Comparison of ENCODE assay signal across 25 cellular contexts in genomic region chr2:240573516-240574385, GRCh38. TPM values are rescaled to one million over a fixed set of nuclear protein-coding genes. Genes with fewer than 3 reads are reported as not detected.
A peak's percentile ranks its signal among the peaks of the same experiment; 100 is the strongest.
DNase-seq lines count a peak whose midpoint lies in the region; ATAC-seq, FAIRE-seq and TF ChIP-seq lines count a peak whose summit lies in the region.
"Had no signal": no experiment of that assay in that cellular context is flagged by ENCODE, and none has a peak within 500 bp of the region (broad histone marks: within the 10 kb centered on the region; RNA-seq: fewer than 3 reads in every experiment).

No MANE protein-coding gene starts in this region.

- no peaks in the 10 kb centered on the region for H3K9me3 ChIP-seq in HepG2 (ENCODE audit: low read length)
- no peaks in the 10 kb centered on the region for H3K9me3 ChIP-seq in upper lobe of right lung
- H3K9me3 ChIP-seq: esophagus muscularis mucosa, HAP-1, upper lobe of left lung had no signal

- no TSS peak for BruUV-seq in HepG2 (replicated peaks; lab: Mats Ljungman, UMichigan)

- H3K27me3 ChIP-seq in HepG2 (ENCODE audit: control insufficient read depth in 1 of 2, insufficient read depth in 2 of 2, low read length in 2 of 2) = no peaks in the 10 kb centered on the region
- no peaks in the 10 kb centered on the region for H3K27me3 ChIP-seq in upper lobe of right lung
- H3K27me3 ChIP-seq: esophagus muscularis mucosa, hepatocyte, upper lobe of left lung had no signal

- 0 out of 4 replicates have a peak, but pooled peaks of 1 of the 2 experiments have one; percentile 2 for TF ChIP-seq POLR2A in HepG2 (IDR thresholded peaks at IDR 0.05; ENCODE audit: insufficient read depth in 1 of 2, low read depth in 2 of 2, low read length in 2 of 2)

- no peak for FAIRE-seq in HepG2 (lab: Jason Lieb, UNC)
- FAIRE-seq: frontal cortex, RCC 7860, small intestine had no signal

- H3K4me1 ChIP-seq in HepG2 (ENCODE audit: insufficient read depth, low read length) (peaks cover 24% of the 10 kb centered on the region), upper lobe of right lung (peaks cover 22% of the 10 kb centered on the region)
- H3K4me1 ChIP-seq: HAP-1 had no signal

- intact Hi-C loops in HepG2 (cut with micrococcal nuclease; ENCODE audit: unreplicated experiment) = no loop called here
- intact Hi-C loops in upper lobe of right lung (cut with DNase I) = no loop called here

- DNase-seq in activated T-cell treated with anti-CD3 and anti-CD28 coated beads, Interleukin-2, amount 50 U/mL, for 1 hour = peak; percentile 15
- no peak for DNase-seq in activated T-cell treated with anti-CD3 and anti-CD28 coated beads for 4 hours
- DNase-seq in HepG2 (ENCODE audit: low spot score) = no peak
- peak; percentile 62 for DNase-seq in upper lobe of right lung
- DNase-seq in T-helper 1 cell = no peak
- DNase-seq: 8988T; activated CD4-positive, alpha-beta T cell treated with anti-CD3 and anti-CD28 coated beads, Interleukin-2, amount 10 ng/mL, durations not matched to agents 24 days and 14 days; activated naive CD4-positive, alpha-beta T cell treated with anti-CD3 and anti-CD28 coated beads for 36 hours; CD8-positive, alpha-beta T cell; DMS 273 treated with DMSO at 0.1 percent for 48 hours; immature natural killer cell; NCI-H187; NCI-H524 treated with DMSO at 0.1 percent for 48 hours; small intestine had no signal

- in situ Hi-C loops in HepG2 (cut with HindIII; ENCODE audit: extremely low pct_ligation_motif_present, low pct_unique_long_range_greater_than_20kb) = loop anchor here (25.0 kb wide), 1 partner anchor 639 kb away; no protein-coding TSS in a partner anchor

- peaks cover 0 to 14% of the 10 kb centered on the region in 2 experiments; a peak in 3 of 5 replicates for H3K36me3 ChIP-seq in HepG2 (replicated peaks in 1 of 2; ENCODE audit: control insufficient read depth in 1 of 2, insufficient read depth in 2 of 2, low read length in 2 of 2)
- peaks cover 56% of the 10 kb centered on the region for H3K36me3 ChIP-seq in upper lobe of right lung

- H3K4me2 ChIP-seq in HepG2 (ENCODE audit: low read depth, low read length) = no peak overlapping the region
- H3K4me2 ChIP-seq: hepatocyte had no signal

- no peak overlapping the region for H2AFZ ChIP-seq in HepG2 (ENCODE audit: low read length)
- H2AFZ ChIP-seq: hepatocyte had no signal

- TF ChIP-seq EP300 in HepG2 (IDR thresholded peaks at IDR 0.05; ENCODE audit: low read depth in 2 of 2, low read length in 2 of 2) (no peak), HepG2 (CRISPR knock-in tag; IDR thresholded peaks at IDR 0.05; ENCODE audit: borderline replicate concordance) (no peak)

- ATAC-seq in HepG2 (no peak), upper lobe of right lung (no peak), GM21423 (IDR thresholded peaks at IDR 0.05; ENCODE audit: unreplicated experiment) (no peak)
- ATAC-seq: CD8-positive, alpha-beta T cell had no signal

- no peak overlapping the region for H3K4me3 ChIP-seq in HepG2 (replicated peaks in 1 of 3; ENCODE audit: insufficient read depth in 1 of 3, low read depth in 2 of 3, low read length in 3 of 3)
- no peak overlapping the region for H3K4me3 ChIP-seq in upper lobe of right lung
- H3K4me3 ChIP-seq: coronary artery, esophagus muscularis mucosa, HAP-1, hepatocyte, SK-N-MC, upper lobe of left lung had no signal

- CTCF ChIA-PET in HepG2 (lab: Yijun Ruan, JAX; ENCODE audit: low intra/inter-chr PET ratio, low total read pairs) = no interaction called here

- TF ChIP-seq RAD21 in HepG2 (CRISPR knock-in tag; IDR thresholded peaks at IDR 0.05) = no peak

- H3K27ac ChIP-seq in HepG2 (ENCODE audit: extremely low read length, insufficient read depth, low read length) (no peak overlapping the region), upper lobe of right lung (no peak overlapping the region)
- H3K27ac ChIP-seq: coronary artery, esophagus muscularis mucosa, hepatocyte, HL-60, SK-N-MC, upper lobe of left lung, VCaP had no signal

- TF ChIP-seq CTCF in HepG2 (CRISPR knock-in tag; IDR thresholded peaks at IDR 0.05) = no peak
- no peak for TF ChIP-seq CTCF in upper lobe of right lung (IDR thresholded peaks at IDR 0.05)

- POLR2A ChIA-PET in HepG2 (lab: Yijun Ruan, JAX) = interaction anchor here (2.8 kb wide), 1 partner anchor 13 kb away, joined by 9 read pairs; the partner anchor contains the start of gene DUSP28

- no peaks in the 10 kb centered on the region; the same call in 1 of the 2 replicates for H4K20me1 ChIP-seq in HepG2 (ENCODE audit: insufficient read depth, low read length)

- no peak overlapping the region for H3K9ac ChIP-seq in HepG2 (ENCODE audit: insufficient read depth, low read depth, low read length)

- WGBS in HepG2 (ENCODE audit: low lambda C conversion rate) = 94% methylated on average over 21 of the region's 37 CpGs

- H3K79me2 ChIP-seq in HepG2 (ENCODE audit: insufficient read depth, low read length) = peaks cover 13% of the 10 kb centered on the region

RNA-seq across cellular contexts. Expression of gene RNPEPL1, which starts 5.5 kb away (rescaled TPM):
- total RNA-seq in HepG2 (2016; rRNA removed; fragmentation: Illumina TruSeq; extraction: Trizol) (13.0 and 27.6 TPM in 2 replicates), upper lobe of right lung (88.6 TPM)
- total RNA-seq in HepG2 (2016; cell fraction: cytosol; rRNA removed; fragmentation: Illumina TruSeq; extraction: Trizol; ENCODE audit: low read depth) = 21.9 and 24.8 TPM in 2 replicates
- 12.9 and 23.2 TPM in 2 replicates for total RNA-seq in HepG2 (2016; cell fraction: insoluble cytoplasmic fraction; rRNA removed; fragmentation: Illumina TruSeq; extraction: Trizol)
- total RNA-seq in HepG2 (2016; cell fraction: membrane; rRNA removed; fragmentation: Illumina TruSeq; extraction: Trizol) = 50.1 and 53.8 TPM in 2 replicates
- 17.5 and 21.9 TPM in 2 replicates for total RNA-seq in HepG2 (2016; cell fraction: nucleus; rRNA removed; fragmentation: Illumina TruSeq; extraction: Trizol)
- 18.0 and 28.8 TPM in 2 replicates for polyA plus RNA-seq in HepG2 (2011; rRNA removed)
- polyA plus RNA-seq in HepG2 (2011; cell fraction: cytosol; rRNA removed) = 20.3 and 26.3 TPM in 2 replicates
- polyA plus RNA-seq in HepG2 (2011; cell fraction: nucleus; rRNA removed) = 94.3 and 114 TPM in 2 replicates
- 37.2 and 56.3 TPM in 2 replicates for polyA plus RNA-seq in HepG2 (2012)
- polyA plus RNA-seq in HepG2 (2016; cell fraction: cytosol; fragmentation: Illumina TruSeq; extraction: Trizol; ENCODE audit: low read depth) = 43.4 and 46.1 TPM in 2 replicates
- 40.1 and 49.6 TPM in 2 replicates for polyA plus RNA-seq in HepG2 (2016; cell fraction: insoluble cytoplasmic fraction; fragmentation: Illumina TruSeq; extraction: Trizol; ENCODE audit: low read depth)
- 85.0 and 102 TPM in 2 replicates for polyA plus RNA-seq in HepG2 (2016; cell fraction: membrane; fragmentation: Illumina TruSeq; extraction: Trizol; ENCODE audit: low read depth)
- polyA plus RNA-seq in HepG2 (2016; cell fraction: nucleus; fragmentation: Illumina TruSeq; extraction: Trizol; ENCODE audit: insufficient read depth, low read depth) = 57.9 and 59.3 TPM in 2 replicates
- 15.3 and 64.5 TPM in 2 replicates for polyA minus RNA-seq in HepG2 (2011; rRNA and poly(A)+ RNA removed; ENCODE audit: low replicate concordance)
- 55.0 and 57.6 TPM in 2 replicates for polyA minus RNA-seq in HepG2 (2011; cell fraction: cytosol; rRNA and poly(A)+ RNA removed)
- 18.6 and 21.0 TPM in 2 replicates for polyA minus RNA-seq in HepG2 (2011; cell fraction: nucleus; rRNA and poly(A)+ RNA removed)

RNA-seq across cellular contexts. Expression of gene CAPN10, which starts 12.8 kb away (rescaled TPM):
- total RNA-seq in HepG2 (2016; rRNA removed; fragmentation: Illumina TruSeq; extraction: Trizol) = 16.5 and 32.4 TPM in 2 replicates
- total RNA-seq in HepG2 (2016; cell fraction: cytosol; rRNA removed; fragmentation: Illumina TruSeq; extraction: Trizol; ENCODE audit: low read depth) = 18.3 and 20.3 TPM in 2 replicates
- 16.1 and 35.0 TPM in 2 replicates for total RNA-seq in HepG2 (2016; cell fraction: insoluble cytoplasmic fraction; rRNA removed; fragmentation: Illumina TruSeq; extraction: Trizol)
- 28.2 and 28.4 TPM in 2 replicates for total RNA-seq in HepG2 (2016; cell fraction: membrane; rRNA removed; fragmentation: Illumina TruSeq; extraction: Trizol)
- total RNA-seq in HepG2 (2016; cell fraction: nucleus; rRNA removed; fragmentation: Illumina TruSeq; extraction: Trizol) = 26.3 and 36.2 TPM in 2 replicates
- 27.6 and 40.7 TPM in 2 replicates for polyA plus RNA-seq in HepG2 (2011; rRNA removed)
- polyA plus RNA-seq in HepG2 (2011; cell fraction: cytosol; rRNA removed) = 15.8 and 24.7 TPM in 2 replicates
- 157 and 173 TPM in 2 replicates for polyA plus RNA-seq in HepG2 (2011; cell fraction: nucleus; rRNA removed)
- 24.4 and 27.6 TPM in 2 replicates for polyA plus RNA-seq in HepG2 (2012)
- 9.1 and 9.4 TPM in 2 replicates for polyA plus RNA-seq in HepG2 (2016; cell fraction: cytosol; fragmentation: Illumina TruSeq; extraction: Trizol; ENCODE audit: low read depth)
- polyA plus RNA-seq in HepG2 (2016; cell fraction: insoluble cytoplasmic fraction; fragmentation: Illumina TruSeq; extraction: Trizol; ENCODE audit: low read depth) = 17.4 and 18.2 TPM in 2 replicates
- 15.5 and 17.2 TPM in 2 replicates for polyA plus RNA-seq in HepG2 (2016; cell fraction: membrane; fragmentation: Illumina TruSeq; extraction: Trizol; ENCODE audit: low read depth)
- 59.4 and 61.4 TPM in 2 replicates for polyA plus RNA-seq in HepG2 (2016; cell fraction: nucleus; fragmentation: Illumina TruSeq; extraction: Trizol; ENCODE audit: insufficient read depth, low read depth)
- 11.2 and 33.8 TPM in 2 replicates for polyA minus RNA-seq in HepG2 (2011; rRNA and poly(A)+ RNA removed; ENCODE audit: low replicate concordance)
- polyA minus RNA-seq in HepG2 (2011; cell fraction: cytosol; rRNA and poly(A)+ RNA removed) = 10.8 TPM in 2 replicates
- polyA minus RNA-seq in HepG2 (2011; cell fraction: nucleus; rRNA and poly(A)+ RNA removed) = 50.0 and 57.6 TPM in 2 replicates
- 31.8 TPM for total RNA-seq in upper lobe of right lung

RNA-seq across cellular contexts. Expression of gene DUSP28, which starts 13.6 kb away (rescaled TPM):
- total RNA-seq in HepG2 (2016; rRNA removed; fragmentation: Illumina TruSeq; extraction: Trizol) (2.5 and 5.2 TPM in 2 replicates), upper lobe of right lung (5.3 TPM)
- 4.5 and 4.9 TPM in 2 replicates for total RNA-seq in HepG2 (2016; cell fraction: cytosol; rRNA removed; fragmentation: Illumina TruSeq; extraction: Trizol; ENCODE audit: low read depth)
- total RNA-seq in HepG2 (2016; cell fraction: insoluble cytoplasmic fraction; rRNA removed; fragmentation: Illumina TruSeq; extraction: Trizol) = 2.9 and 5.6 TPM in 2 replicates
- 6.2 and 6.3 TPM in 2 replicates for total RNA-seq in HepG2 (2016; cell fraction: membrane; rRNA removed; fragmentation: Illumina TruSeq; extraction: Trizol)
- 7.1 TPM in 2 replicates for total RNA-seq in HepG2 (2016; cell fraction: nucleus; rRNA removed; fragmentation: Illumina TruSeq; extraction: Trizol)
- 6.7 and 8.6 TPM in 2 replicates for polyA plus RNA-seq in HepG2 (2011; rRNA removed)
- 3.4 and 4.1 TPM in 2 replicates for polyA plus RNA-seq in HepG2 (2011; cell fraction: cytosol; rRNA removed)
- 6.6 and 6.7 TPM in 2 replicates for polyA plus RNA-seq in HepG2 (2011; cell fraction: nucleus; rRNA removed)
- 5.4 and 6.8 TPM in 2 replicates for polyA plus RNA-seq in HepG2 (2012)
- 4.9 and 6.2 TPM in 2 replicates for polyA plus RNA-seq in HepG2 (2016; cell fraction: cytosol; fragmentation: Illumina TruSeq; extraction: Trizol; ENCODE audit: low read depth)
- polyA plus RNA-seq in HepG2 (2016; cell fraction: insoluble cytoplasmic fraction; fragmentation: Illumina TruSeq; extraction: Trizol; ENCODE audit: low read depth) = 3.9 and 4.1 TPM in 2 replicates
- 5.5 and 7.1 TPM in 2 replicates for polyA plus RNA-seq in HepG2 (2016; cell fraction: membrane; fragmentation: Illumina TruSeq; extraction: Trizol; ENCODE audit: low read depth)
- polyA plus RNA-seq in HepG2 (2016; cell fraction: nucleus; fragmentation: Illumina TruSeq; extraction: Trizol; ENCODE audit: insufficient read depth, low read depth) = 11.1 and 15.5 TPM in 2 replicates
- polyA minus RNA-seq in HepG2 (2011; rRNA and poly(A)+ RNA removed; ENCODE audit: low replicate concordance) = 2.8 and 4.2 TPM in 2 replicates
- polyA minus RNA-seq in HepG2 (2011; cell fraction: cytosol; rRNA and poly(A)+ RNA removed) = 1.7 and 2.2 TPM in 2 replicates
- 11.5 and 12.3 TPM in 2 replicates for polyA minus RNA-seq in HepG2 (2011; cell fraction: nucleus; rRNA and poly(A)+ RNA removed)

RNA-seq across cellular contexts. Expression of gene ANKMY1, which starts 16.0 kb away (rescaled TPM):
- total RNA-seq in HepG2 (2016; rRNA removed; fragmentation: Illumina TruSeq; extraction: Trizol) (7.3 and 11.7 TPM in 2 replicates), upper lobe of right lung (19.3 TPM)
- total RNA-seq in HepG2 (2016; cell fraction: cytosol; rRNA removed; fragmentation: Illumina TruSeq; extraction: Trizol; ENCODE audit: low read depth) = 9.7 and 12.6 TPM in 2 replicates
- total RNA-seq in HepG2 (2016; cell fraction: insoluble cytoplasmic fraction; rRNA removed; fragmentation: Illumina TruSeq; extraction: Trizol) = 8.8 and 12.4 TPM in 2 replicates
- total RNA-seq in HepG2 (2016; cell fraction: membrane; rRNA removed; fragmentation: Illumina TruSeq; extraction: Trizol) = 10.6 and 11.9 TPM in 2 replicates
- 23.2 and 30.1 TPM in 2 replicates for total RNA-seq in HepG2 (2016; cell fraction: nucleus; rRNA removed; fragmentation: Illumina TruSeq; extraction: Trizol)
- polyA plus RNA-seq in HepG2 (2011; rRNA removed) = 18.8 and 20.5 TPM in 2 replicates
- 11.7 and 12.1 TPM in 2 replicates for polyA plus RNA-seq in HepG2 (2011; cell fraction: cytosol; rRNA removed)
- 55.1 and 66.4 TPM in 2 replicates for polyA plus RNA-seq in HepG2 (2011; cell fraction: nucleus; rRNA removed)
- polyA plus RNA-seq in HepG2 (2012) = 8.0 and 8.9 TPM in 2 replicates
- polyA plus RNA-seq in HepG2 (2016; cell fraction: cytosol; fragmentation: Illumina TruSeq; extraction: Trizol; ENCODE audit: low read depth) = 2.6 and 3.4 TPM in 2 replicates
- 7.8 and 8.8 TPM in 2 replicates for polyA plus RNA-seq in HepG2 (2016; cell fraction: insoluble cytoplasmic fraction; fragmentation: Illumina TruSeq; extraction: Trizol; ENCODE audit: low read depth)
- polyA plus RNA-seq in HepG2 (2016; cell fraction: membrane; fragmentation: Illumina TruSeq; extraction: Trizol; ENCODE audit: low read depth) = 4.9 and 6.3 TPM in 2 replicates
- polyA plus RNA-seq in HepG2 (2016; cell fraction: nucleus; fragmentation: Illumina TruSeq; extraction: Trizol; ENCODE audit: insufficient read depth, low read depth) = 30.4 and 35.4 TPM in 2 replicates
- polyA minus RNA-seq in HepG2 (2011; rRNA and poly(A)+ RNA removed; ENCODE audit: low replicate concordance) = 41.3 and 43.1 TPM in 2 replicates
- polyA minus RNA-seq in HepG2 (2011; cell fraction: cytosol; rRNA and poly(A)+ RNA removed) = 6.0 and 6.9 TPM in 2 replicates
- polyA minus RNA-seq in HepG2 (2011; cell fraction: nucleus; rRNA and poly(A)+ RNA removed) = 52.8 and 56.1 TPM in 2 replicates

RNA-seq across cellular contexts. Expression of gene GPR35, which starts 51.5 kb away (rescaled TPM):
- total RNA-seq in HepG2 (2016; rRNA removed; fragmentation: Illumina TruSeq; extraction: Trizol) (21.6 and 27.1 TPM in 2 replicates), upper lobe of right lung (3.4 TPM)
- total RNA-seq in HepG2 (2016; cell fraction: cytosol; rRNA removed; fragmentation: Illumina TruSeq; extraction: Trizol; ENCODE audit: low read depth) = 10.2 and 10.8 TPM in 2 replicates
- total RNA-seq in HepG2 (2016; cell fraction: insoluble cytoplasmic fraction; rRNA removed; fragmentation: Illumina TruSeq; extraction: Trizol) = 21.3 and 26.9 TPM in 2 replicates
- total RNA-seq in HepG2 (2016; cell fraction: membrane; rRNA removed; fragmentation: Illumina TruSeq; extraction: Trizol) = 25.5 and 33.7 TPM in 2 replicates
- 19.4 and 20.1 TPM in 2 replicates for total RNA-seq in HepG2 (2016; cell fraction: nucleus; rRNA removed; fragmentation: Illumina TruSeq; extraction: Trizol)
- 44.2 and 60.8 TPM in 2 replicates for polyA plus RNA-seq in HepG2 (2011; rRNA removed)
- 37.9 and 80.2 TPM in 2 replicates for polyA plus RNA-seq in HepG2 (2011; cell fraction: cytosol; rRNA removed)
- 150 and 165 TPM in 2 replicates for polyA plus RNA-seq in HepG2 (2011; cell fraction: nucleus; rRNA removed)
- polyA plus RNA-seq in HepG2 (2012) = 34.0 and 39.9 TPM in 2 replicates
- 6.5 and 7.6 TPM in 2 replicates for polyA plus RNA-seq in HepG2 (2016; cell fraction: cytosol; fragmentation: Illumina TruSeq; extraction: Trizol; ENCODE audit: low read depth)
- 14.4 and 15.8 TPM in 2 replicates for polyA plus RNA-seq in HepG2 (2016; cell fraction: insoluble cytoplasmic fraction; fragmentation: Illumina TruSeq; extraction: Trizol; ENCODE audit: low read depth)
- 17.8 and 17.9 TPM in 2 replicates for polyA plus RNA-seq in HepG2 (2016; cell fraction: membrane; fragmentation: Illumina TruSeq; extraction: Trizol; ENCODE audit: low read depth)
- polyA plus RNA-seq in HepG2 (2016; cell fraction: nucleus; fragmentation: Illumina TruSeq; extraction: Trizol; ENCODE audit: insufficient read depth, low read depth) = 29.6 and 37.8 TPM in 2 replicates
- polyA minus RNA-seq in HepG2 (2011; rRNA and poly(A)+ RNA removed; ENCODE audit: low replicate concordance) = 0.14 and 219 TPM in 2 replicates
- 44.3 and 46.7 TPM in 2 replicates for polyA minus RNA-seq in HepG2 (2011; cell fraction: cytosol; rRNA and poly(A)+ RNA removed)
- 30.9 and 33.3 TPM in 2 replicates for polyA minus RNA-seq in HepG2 (2011; cell fraction: nucleus; rRNA and poly(A)+ RNA removed)

Comparison
In these comparisons a context has a peak if more than half of its experiments do, and no peak if none do; other contexts are left out.
1. DNase-seq: peak in activated T-cell treated with anti-CD3 and anti-CD28 coated beads, Interleukin-2, amount 50 U/mL, for 1 hour (single experiment) and upper lobe of right lung (single experiment); none in activated T-cell treated with anti-CD3 and anti-CD28 coated beads for 4 hours (single experiment), HepG2 (single experiment) and T-helper 1 cell (0 of 5).